Comparison of ENCODE assay signal across 8 cellular contexts in genomic region chr6:31836036-31836675, GRCh38. TPM values are rescaled to one million over a fixed set of nuclear protein-coding genes. Genes with fewer than 3 reads are reported as not detected.
A peak's percentile ranks its signal among the peaks of the same experiment; 100 is the strongest.
DNase-seq lines count a peak whose midpoint lies in the region; ATAC-seq and TF ChIP-seq lines count a peak whose summit lies in the region.

No MANE protein-coding gene starts in this region.

- no peak for DNase-seq in activated naive CD4-positive, alpha-beta T cell treated with Interleukin-2 at 50 U/mL for 16 hours
- DNase-seq in ascending aorta (ENCODE audit: low spot score in 2 of 2) (no peak), lower leg skin (ENCODE audit: low spot score in 2 of 2) (no peak), type B pancreatic cell (ENCODE audit: extremely low spot score, unreplicated experiment) (no peak), ecto neural progenitor cell (ENCODE audit: low spot score) (no peak), germinal center (ENCODE audit: low spot score) (no peak)

- peaks cover 31% of the 10 kb centered on the region for H3K36me3 Mint-ChIP-seq in activated naive CD4-positive, alpha-beta T cell treated with anti-CD3 and anti-CD28 coated beads, Interleukin-2, amount 50 U/mL, for 24 hours
- peaks cover 43% of the 10 kb centered on the region for H3K36me3 Mint-ChIP-seq in type B pancreatic cell

- no peaks in the 10 kb centered on the region for H3K9me3 Mint-ChIP-seq in activated naive CD4-positive, alpha-beta T cell treated with anti-CD3 and anti-CD28 coated beads, Interleukin-2, amount 50 U/mL, for 24 hours
- no peaks in the 10 kb centered on the region for H3K9me3 Mint-ChIP-seq in type B pancreatic cell

- TF ChIP-seq CTCF in ascending aorta (IDR thresholded peaks at IDR 0.05) (no peak), lower leg skin (IDR thresholded peaks at IDR 0.05) (no peak), type B pancreatic cell (conservative IDR thresholded peaks at IDR 0.05) (peak; percentile 4)

- WGBS in lower leg skin, 2 donors = 24 to 29% methylated on average over 16 of the region's 16 CpGs

- intact Hi-C loops in ascending aorta (cut with DNase I) = loop anchor here (10.0 kb wide), 1 partner anchor 291 kb away; the partner anchor contains the start of genes ATP6V1G2, DDX39B and NFKBIL1
- intact Hi-C loops in lower leg skin (cut with DNase I; ENCODE audit: low total_unique reads) = no loop called here

- no peaks in the 10 kb centered on the region for H3K27me3 Mint-ChIP-seq in activated naive CD4-positive, alpha-beta T cell treated with anti-CD3 and anti-CD28 coated beads, Interleukin-2, amount 50 U/mL, for 24 hours
- H3K27me3 Mint-ChIP-seq in type B pancreatic cell = no peaks in the 10 kb centered on the region

- H3K27me3 ChIP-seq in ascending aorta = no peaks in the 10 kb centered on the region

- H3K27ac Mint-ChIP-seq in activated naive CD4-positive, alpha-beta T cell treated with anti-CD3 and anti-CD28 coated beads, Interleukin-2, amount 50 U/mL, for 24 hours = peak overlapping the region; percentile 100
- peak overlapping the region; percentile 99 for H3K27ac Mint-ChIP-seq in type B pancreatic cell

- peaks cover 26% of the 10 kb centered on the region for H3K4me1 Mint-ChIP-seq in activated naive CD4-positive, alpha-beta T cell treated with anti-CD3 and anti-CD28 coated beads, Interleukin-2, amount 50 U/mL, for 24 hours
- H3K4me1 Mint-ChIP-seq in type B pancreatic cell (ENCODE audit: unreplicated experiment) = peaks cover 35% of the 10 kb centered on the region

- peaks cover 19 to 39% of the 10 kb centered on the region in 2 donors for H3K4me1 ChIP-seq in ascending aorta

- peak overlapping the region; percentile 84 to 90 for H3K27ac ChIP-seq in ascending aorta

- H3K4me3 Mint-ChIP-seq in activated naive CD4-positive, alpha-beta T cell treated with anti-CD3 and anti-CD28 coated beads, Interleukin-2, amount 50 U/mL, for 24 hours = peak overlapping the region; percentile 100
- H3K4me3 Mint-ChIP-seq in type B pancreatic cell = peak overlapping the region; percentile 98

- ATAC-seq in GM21576 (IDR thresholded peaks at IDR 0.05; ENCODE audit: unreplicated experiment) = no peak

- TF ChIP-seq POLR2A in lower leg skin (IDR thresholded peaks at IDR 0.05) = no peak

- no peaks in the 10 kb centered on the region for H3K9me3 ChIP-seq in ascending aorta

- H3K4me3 ChIP-seq in ascending aorta = peak overlapping the region; percentile 67 to 80
- peak overlapping the region; percentile 25 for H3K4me3 ChIP-seq in lower leg skin (ENCODE audit: low read depth, poor library complexity, severe bottlenecking)

- peaks cover 33 to 45% of the 10 kb centered on the region in 2 donors for H3K36me3 ChIP-seq in ascending aorta

RNA-seq across cellular contexts. Expression of gene HSPA1B, which starts 8.6 kb away (rescaled TPM):
- 613 TPM for total RNA-seq in ascending aorta
- total RNA-seq in lower leg skin = 100 to 1,000 TPM; 378 to 549 (median 420) TPM
- total RNA-seq in type B pancreatic cell (ENCODE audit: low replicate concordance) = 132 and 252 TPM in 2 replicates

RNA-seq across cellular contexts. Expression of gene HSPA1A, which starts 20.8 kb away (rescaled TPM):
- total RNA-seq in ascending aorta (288 TPM), lower leg skin (100 to 1,000 TPM; 237 to 342 (median 321) TPM), type B pancreatic cell (ENCODE audit: low replicate concordance) (45.7 and 54.7 TPM in 2 replicates)

RNA-seq across cellular contexts. Expression of gene HSPA1L, which starts 21.1 kb away (rescaled TPM):
- total RNA-seq in ascending aorta (not detected), lower leg skin (1 to 10 TPM; 1.3 to 2.3 (median 1.8) TPM), type B pancreatic cell (ENCODE audit: low replicate concordance) (1.8 and 1.9 TPM in 2 replicates)

RNA-seq across cellular contexts. Expression of gene NEU1, which starts 26.5 kb away (rescaled TPM):
- total RNA-seq in ascending aorta (21.6 TPM), lower leg skin (10 to 100 TPM; 29.1 to 47.6 (median 39.6) TPM), type B pancreatic cell (ENCODE audit: low replicate concordance) (46.9 and 62.5 TPM in 2 replicates)

RNA-seq across cellular contexts. Expression of gene LSM2, which starts 29.4 kb away (rescaled TPM):
- 61.3 TPM for total RNA-seq in ascending aorta
- total RNA-seq in lower leg skin = 10 to 100 TPM; 24.7 to 34.5 (median 28.7) TPM
- total RNA-seq in type B pancreatic cell (ENCODE audit: low replicate concordance) = 57.9 and 74.5 TPM in 2 replicates
